9 cellular contexts compared by ENCODE assay signal in the genomic region with DNA sequence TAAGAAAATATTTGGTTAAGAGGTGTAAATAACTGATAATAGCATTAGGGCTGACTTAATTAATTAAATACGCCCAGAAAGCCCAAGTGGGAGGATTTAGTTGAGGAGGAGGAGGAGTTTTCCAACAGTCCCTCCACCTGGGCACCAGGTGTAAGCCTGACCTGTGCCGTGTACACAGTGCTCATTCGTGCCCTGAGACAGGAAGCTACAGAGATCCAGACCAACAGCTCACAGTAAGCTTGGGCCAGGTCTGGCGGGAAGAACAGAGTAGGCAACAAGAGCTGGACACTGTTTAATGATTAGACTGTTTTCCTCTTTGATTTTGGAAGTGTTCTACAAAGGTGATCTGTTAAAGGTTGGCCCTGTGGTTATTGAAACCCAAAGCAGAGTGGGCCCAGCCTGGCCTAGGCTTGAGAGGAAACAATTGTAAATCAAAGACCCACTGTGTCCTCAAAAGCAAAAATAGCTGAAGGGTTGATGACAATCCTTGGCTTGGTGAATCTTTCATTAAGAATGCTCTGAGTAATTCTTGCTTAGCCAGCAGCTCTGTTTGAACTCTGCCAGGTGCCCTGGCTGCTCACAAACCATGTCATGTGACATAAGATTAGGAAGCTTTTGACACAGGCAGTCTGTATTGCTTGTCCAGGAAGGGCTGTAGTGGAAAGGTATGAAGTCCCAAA. TPM values are rescaled to one million over a fixed set of nuclear protein-coding genes. Genes with fewer than 3 reads are reported as not detected.
A peak's percentile ranks its signal among the peaks of the same experiment; 100 is the strongest.
DNase-seq lines count a peak whose midpoint lies in the region; ATAC-seq lines count a peak whose summit lies in the region.
"Had no signal": no experiment of that assay in that cellular context is flagged by ENCODE, and none has a peak within 500 bp of the region (broad histone marks: within the 10 kb centered on the region; RNA-seq: fewer than 3 reads in every experiment).

No MANE protein-coding gene starts in this region.

- peak overlapping the region; percentile 14 for H3K27ac Mint-ChIP-seq in activated CD4-positive, alpha-beta memory T cell treated with anti-CD3 and anti-CD28 coated beads for 36 hours

- CTCF ChIA-PET in activated CD4-positive, alpha-beta memory T cell treated with anti-CD3 and anti-CD28 coated beads for 36 hours (lab: Charles Lee) = interaction anchor here (0.7 to 2.2 kb wide), 2 partner anchors 8 to 15 kb away, joined by 3 to 7 read pairs; no protein-coding TSS in a partner anchor

- peaks cover 74% of the 10 kb centered on the region for H3K4me1 Mint-ChIP-seq in activated CD4-positive, alpha-beta memory T cell treated with anti-CD3 and anti-CD28 coated beads for 36 hours (ENCODE audit: low read depth)

- peaks cover 4% of the 10 kb centered on the region for H3K9me3 Mint-ChIP-seq in activated CD4-positive, alpha-beta memory T cell treated with anti-CD3 and anti-CD28 coated beads for 36 hours

- H3K27me3 Mint-ChIP-seq in activated CD4-positive, alpha-beta memory T cell treated with anti-CD3 and anti-CD28 coated beads for 36 hours = no peaks in the 10 kb centered on the region
- H3K27me3 Mint-ChIP-seq: naive B cell had no signal

- peak; percentile 24 for DNase-seq in 8988T
- peak; percentile 23 for DNase-seq in activated CD4-positive, alpha-beta memory T cell treated with anti-CD3 and anti-CD28 coated beads for 36 hours
- peak; percentile 89 for DNase-seq in iris pigment epithelial cell (ENCODE audit: low read depth)
- DNase-seq in DMS114 treated with DMSO at 0.1 percent for 48 hours (lab: John Stamatoyannopoulos, UW; ENCODE audit: unreplicated experiment) = no peak
- DNase-seq in NCI-H2107 treated with DMSO at 0.1 percent for 48 hours (lab: John Stamatoyannopoulos, UW; ENCODE audit: unreplicated experiment) = no peak
- DNase-seq in retina = no peak
- DNase-seq: naive B cell had no signal

- peak; percentile 51 for ATAC-seq in GM18909 (IDR thresholded peaks at IDR 0.05; ENCODE audit: poor library complexity, unreplicated experiment)
- ATAC-seq in HG03175 (IDR thresholded peaks at IDR 0.05; ENCODE audit: unreplicated experiment) = no peak

- H3K4me3 Mint-ChIP-seq in activated CD4-positive, alpha-beta memory T cell treated with anti-CD3 and anti-CD28 coated beads for 36 hours = no peak overlapping the region

- H3K36me3 Mint-ChIP-seq in activated CD4-positive, alpha-beta memory T cell treated with anti-CD3 and anti-CD28 coated beads for 36 hours = peaks cover 27% of the 10 kb centered on the region

- intact Hi-C loops in activated CD4-positive, alpha-beta memory T cell treated with anti-CD3 and anti-CD28 coated beads for 36 hours (cut with micrococcal nuclease) = no loop called here

- POLR2A ChIA-PET in activated CD4-positive, alpha-beta memory T cell treated with anti-CD3 and anti-CD28 coated beads for 36 hours (lab: Charles Lee) = interaction anchor here (0.6 to 0.8 kb wide), 2 partner anchors 11 to 13 kb away, joined by 3 read pairs; no protein-coding TSS in a partner anchor

RNA-seq across cellular contexts. Expression of a gene that starts 13.8 kb away (rescaled TPM):
- total RNA-seq in activated CD4-positive, alpha-beta memory T cell treated with anti-CD3 and anti-CD28 coated beads for 36 hours = 100 to 1,000 TPM; 181 to 194 TPM

Comparison
In these comparisons a context has a peak if more than half of its experiments do, and no peak if none do; other contexts are left out.
1. DNase-seq: peak in 8988T (single experiment), activated CD4-positive, alpha-beta memory T cell treated with anti-CD3 and anti-CD28 coated beads for 36 hours (single experiment) and iris pigment epithelial cell (single experiment); none in DMS114 treated with DMSO at 0.1 percent for 48 hours (single experiment), NCI-H2107 treated with DMSO at 0.1 percent for 48 hours (single experiment) and retina (single experiment).